ENCODE assay signal across 1 cellular context in genomic region chr6:34071884-34072379, GRCh38.
A peak's percentile ranks its signal among the peaks of the same experiment; 100 is the strongest.
TF ChIP-seq lines count a peak whose summit lies in the region.

No MANE protein-coding gene starts in this region.

TF ChIP-seq in HepG2, 621 proteins besides CTCF, POLR2A, EP300 and RAD21 (continued from another document):
- TF ChIP-seq E2F5 (CRISPR knock-in tag; conservative IDR thresholded peaks at IDR 0.05) (no peak), ARHGAP35 (CRISPR knock-in tag; IDR thresholded peaks at IDR 0.05; ENCODE audit: borderline replicate concordance) (no peak), SRF (IDR thresholded peaks at IDR 0.05; ENCODE audit: low read depth, low read length) (no peak), CREB1 (IDR thresholded peaks at IDR 0.05) (peak; percentile 22; the same call in 1 of the 2 replicates), CREB1 (CRISPR knock-in tag; IDR thresholded peaks at IDR 0.05) (no peak), ZNF609 (CRISPR knock-in tag; IDR thresholded peaks at IDR 0.05; ENCODE audit: borderline replicate concordance) (no peak), PBX3 (CRISPR knock-in tag; IDR thresholded peaks at IDR 0.05; ENCODE audit: borderline replicate concordance) (no peak), ZNF646 (CRISPR knock-in tag; IDR thresholded peaks at IDR 0.05) (peak; percentile 75), HDAC1 (CRISPR knock-in tag; IDR thresholded peaks at IDR 0.05) (no peak), ZNF138 (CRISPR knock-in tag; IDR thresholded peaks at IDR 0.05; ENCODE audit: low read depth) (no peak), ZNF207 (IDR thresholded peaks at IDR 0.05; ENCODE audit: borderline replicate concordance) (0 out of 2 replicates have a peak, but pooled peaks have one; percentile 66), IRF2 (CRISPR knock-in tag; IDR thresholded peaks at IDR 0.05) (no peak), THAP9 (CRISPR knock-in tag; IDR thresholded peaks at IDR 0.05; ENCODE audit: borderline replicate concordance) (no peak), AGO2 (optimal IDR thresholded peaks at IDR 0.05; ENCODE audit: low read depth, low read length) (no peak), ZNF781 (CRISPR knock-in tag; IDR thresholded peaks at IDR 0.05; ENCODE audit: borderline replicate concordance, not compliant biosample characterization) (no peak), TFAP4 (IDR thresholded peaks at IDR 0.05; ENCODE audit: borderline replicate concordance, low read depth) (no peak), RAD51 (IDR thresholded peaks at IDR 0.05; ENCODE audit: borderline replicate concordance) (peak; percentile 30), PRDM4 (CRISPR knock-in tag; IDR thresholded peaks at IDR 0.05; ENCODE audit: borderline replicate concordance) (no peak), LCORL (IDR thresholded peaks at IDR 0.05) (peak; percentile 7; the same call in 1 of the 2 replicates), LCORL (CRISPR knock-in tag; IDR thresholded peaks at IDR 0.05) (no peak), TRIM22 (IDR thresholded peaks at IDR 0.05) (peak; percentile 71; the same call in 1 of the 2 replicates), ZNF776 (CRISPR knock-in tag; IDR thresholded peaks at IDR 0.05) (no peak), ZNF598 (CRISPR knock-in tag; IDR thresholded peaks at IDR 0.05; ENCODE audit: borderline replicate concordance) (no peak), ZNF672 (CRISPR knock-in tag; IDR thresholded peaks at IDR 0.05) (no peak), FOXP1 (IDR thresholded peaks at IDR 0.05) (0 out of 2 replicates have a peak, but pooled peaks have one; percentile 7), FOXP1 (CRISPR knock-in tag; IDR thresholded peaks at IDR 0.05) (no peak)
